24 cellular contexts compared by ENCODE assay signal in genomic region chr18:53756607-53756972, GRCh38.
"Had no signal": no experiment of that assay in that cellular context is flagged by ENCODE, and none has a peak within 500 bp of the region (broad histone marks: within the 10 kb centered on the region; RNA-seq: fewer than 3 reads in every experiment).

No MANE protein-coding gene starts in this region.

- H3K4me1 ChIP-seq: foreskin keratinocyte, gastroesophageal sphincter, heart right ventricle, prostate gland, right atrium auricular region, thyroid gland, uterus had no signal

- H3K4me3 ChIP-seq: coronary artery, esophagus muscularis mucosa, gastroesophageal sphincter, heart right ventricle, prostate gland, right atrium auricular region, smooth muscle cell, stomach, thyroid gland, uterus had no signal

- H3K27ac ChIP-seq: coronary artery, esophagus muscularis mucosa, foreskin keratinocyte, gastroesophageal sphincter, heart right ventricle, prostate gland, right atrium auricular region, stomach, thyroid gland, uterus had no signal

- H3K36me3 ChIP-seq: esophagus muscularis mucosa, gastroesophageal sphincter, heart right ventricle, prostate gland, right atrium auricular region, stomach, thyroid gland, uterus had no signal

- H3K27me3 ChIP-seq: esophagus muscularis mucosa, foreskin keratinocyte, gastroesophageal sphincter, heart right ventricle, right atrium auricular region, stomach, thyroid gland, uterus had no signal

- DNase-seq: dermis blood vessel endothelial cell; effector memory CD4-positive, alpha-beta T cell; foreskin keratinocyte; glutamatergic neuron; heart right ventricle; hippocampal formation; naive thymus-derived CD8-positive, alpha-beta T cell; nephron progenitor cell; nucleus accumbens; stimulated activated CD4-positive, alpha-beta T cell treated with anti-CD3 and anti-CD28 coated beads, Interleukin-12 subunit alpha, Interleukin-12 subunit beta, amount 100 ng/mL, for 4 hours; stimulated activated CD4-positive, alpha-beta T cell treated with anti-CD3 and anti-CD28 coated beads, Interleukin-2, amount 100 ng/mL, for 24 hours; stimulated activated CD4-positive, alpha-beta T cell treated with anti-CD3 and anti-CD28 coated beads, Interleukin-4, amount 100 ng/mL, for 24 hours; stimulated activated naive CD4-positive, alpha-beta T cell treated with Interleukin-2 at 50 U/mL for 16 hours; stomach; thyroid gland; uterus had no signal

- ATAC-seq: foreskin keratinocyte; gastroesophageal sphincter; heart right ventricle; naive thymus-derived CD8-positive, alpha-beta T cell; sciatic nerve; stimulated activated effector memory CD8-positive, alpha-beta T cell treated with anti-CD3 and anti-CD28 coated beads, Interleukin-12 subunit alpha, Interleukin-12 subunit beta, amount 100 ng/mL, for 72 hours had no signal

- H3K9me3 ChIP-seq: esophagus muscularis mucosa, gastroesophageal sphincter, prostate gland, right atrium auricular region, stomach, thyroid gland, uterus had no signal
